Comparison of ENCODE assay signal across 8 cellular contexts in the genomic region with DNA sequence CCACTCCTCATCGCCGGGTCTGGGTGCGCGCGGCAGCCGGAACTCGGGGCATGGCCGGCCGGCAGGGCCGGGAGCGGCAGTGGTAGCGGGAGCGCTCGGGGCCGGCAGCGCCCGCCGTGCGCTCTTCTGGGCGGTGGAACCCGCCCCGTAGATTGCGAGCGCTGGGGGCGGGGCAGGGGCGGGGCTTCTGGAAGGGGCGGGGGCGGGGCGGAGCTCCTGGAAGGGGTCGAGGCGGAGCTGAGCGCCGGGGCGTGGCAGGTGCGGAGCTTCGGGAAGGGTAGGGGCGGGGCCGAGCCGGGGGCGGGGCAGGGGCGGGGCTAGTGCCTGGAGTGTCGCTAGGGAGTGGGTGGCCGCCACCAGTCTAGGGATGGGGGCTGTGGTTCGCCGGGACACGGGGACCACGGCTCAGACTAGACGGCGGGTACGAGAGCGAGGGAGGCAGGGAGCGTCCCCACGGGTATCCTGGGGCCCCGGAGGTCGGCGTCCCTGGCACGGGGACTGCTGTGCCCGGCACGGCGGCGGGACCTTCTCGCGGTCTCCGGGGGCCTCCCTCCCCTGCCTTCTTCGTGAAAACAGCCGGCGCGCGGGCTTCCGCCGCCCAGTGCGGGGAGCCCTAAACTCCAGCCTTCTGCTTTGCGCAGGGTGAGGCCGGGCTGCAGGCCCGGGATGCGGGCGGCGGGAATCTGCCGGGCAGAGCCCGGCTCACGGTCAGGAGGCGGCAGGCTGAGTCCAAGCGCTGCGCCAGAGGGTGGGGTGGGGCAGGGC.
A peak's percentile ranks its signal among the peaks of the same experiment; 100 is the strongest.
DNase-seq lines count a peak whose midpoint lies in the region; ATAC-seq and TF ChIP-seq lines count a peak whose summit lies in the region.

Gene STK32C (minus strand): TSS at position 128 of the 765 bp plus-strand sequence. CDS start 117 bp downstream, at position 11.

- H3K27me3 Mint-ChIP-seq in stimulated activated naive CD8-positive, alpha-beta T cell treated with anti-CD3 and anti-CD28 coated beads, Interleukin-15, amount 100 ng/mL, for 72 hours: peaks cover 34% of the 10 kb centered on the region

- H3K9me3 ChIP-seq in neuron (ENCODE audit: low read length): peaks cover 3% of the 10 kb centered on the region

- peak within 1 kb of the TSS; percentile 64 to 73 for H3K4me3 ChIP-seq in foreskin fibroblast (ENCODE audit: low read depth in 1 of 2, low read length in 2 of 2)
- peak within 1 kb of the TSS; percentile 79 for H3K4me3 ChIP-seq in neuron (ENCODE audit: low read length)

- H3K36me3 ChIP-seq in neuron (ENCODE audit: insufficient read depth, low read length): no peaks in the 10 kb centered on the region

- H3K27me3 ChIP-seq in neuron (ENCODE audit: insufficient read depth, low read length): no peaks in the 10 kb centered on the region

- H2AFZ ChIP-seq in neuron (ENCODE audit: low read depth, low read length): peak within 1 kb of the TSS; percentile 68

- peak within 1 kb of the TSS; percentile 95 to 96 for H3K4me3 Mint-ChIP-seq in stimulated activated naive CD8-positive, alpha-beta T cell treated with anti-CD3 and anti-CD28 coated beads, Interleukin-15, amount 100 ng/mL, for 72 hours

- H3K9me3 Mint-ChIP-seq in stimulated activated naive CD8-positive, alpha-beta T cell treated with anti-CD3 and anti-CD28 coated beads, Interleukin-15, amount 100 ng/mL, for 72 hours: no peaks in the 10 kb centered on the region

- peak; percentile 74 for ATAC-seq in GM21390 (IDR thresholded peaks at IDR 0.05; ENCODE audit: unreplicated experiment)
- peak; percentile 85 for ATAC-seq in stimulated activated naive CD8-positive, alpha-beta T cell treated with anti-CD3 and anti-CD28 coated beads, Interleukin-15, amount 100 ng/mL, for 72 hours

- peaks cover 17% of the 10 kb centered on the region for H3K4me1 ChIP-seq in neuron (ENCODE audit: insufficient read depth, low read length)

- H3K4me1 Mint-ChIP-seq in stimulated activated naive CD8-positive, alpha-beta T cell treated with anti-CD3 and anti-CD28 coated beads, Interleukin-15, amount 100 ng/mL, for 72 hours: peaks cover 27% of the 10 kb centered on the region

- peak; percentile 32 for DNase-seq in DMS 273 treated with DMSO at 0.1 percent for 48 hours (lab: John Stamatoyannopoulos, UW)
- peak in 73 of 76 experiments; percentile 3 to 95 (median 85) for DNase-seq in HUDEP-2 (lab: John Stamatoyannopoulos, UW; ENCODE audit: unreplicated experiment in 76 of 76)
- DNase-seq in SHP77 (lab: John Stamatoyannopoulos, UW): peak; percentile 33 to 73
- peak; percentile 87 for DNase-seq in activated gamma-delta T cell (lab: John Stamatoyannopoulos, UW)
- DNase-seq in foreskin fibroblast: peak; percentile 83 to 96
- peak; percentile 85 to 88 for DNase-seq in stimulated activated naive CD8-positive, alpha-beta T cell treated with anti-CD3 and anti-CD28 coated beads, Interleukin-15, amount 100 ng/mL, for 72 hours

- peak within 1 kb of the TSS in 1 of 2 donors; percentile 63 for H3K27ac Mint-ChIP-seq in stimulated activated naive CD8-positive, alpha-beta T cell treated with anti-CD3 and anti-CD28 coated beads, Interleukin-15, amount 100 ng/mL, for 72 hours

- TF ChIP-seq CTCF in foreskin fibroblast (IDR thresholded peaks at IDR 0.05; ENCODE audit: low read depth, low read length): no peak

Comparison
In these comparisons a context has a peak if more than half of its experiments do, and no peak if none do; other contexts are left out.
1. Peak in every context shown above with its lines: DNase-seq, ATAC-seq and H3K4me3 ChIP-seq.
2. DNase-seq: peak in every context shown above with its lines; median percentile 90 in foreskin fibroblast; 87 in activated gamma-delta T cell; 86 in stimulated activated naive CD8-positive, alpha-beta T cell treated with anti-CD3 and anti-CD28 coated beads, Interleukin-15, amount 100 ng/mL, for 72 hours; 85 in HUDEP-2; 53 in SHP77; 32 in DMS 273 treated with DMSO at 0.1 percent for 48 hours.